8 cellular contexts compared by ENCODE assay signal in the genomic region with DNA sequence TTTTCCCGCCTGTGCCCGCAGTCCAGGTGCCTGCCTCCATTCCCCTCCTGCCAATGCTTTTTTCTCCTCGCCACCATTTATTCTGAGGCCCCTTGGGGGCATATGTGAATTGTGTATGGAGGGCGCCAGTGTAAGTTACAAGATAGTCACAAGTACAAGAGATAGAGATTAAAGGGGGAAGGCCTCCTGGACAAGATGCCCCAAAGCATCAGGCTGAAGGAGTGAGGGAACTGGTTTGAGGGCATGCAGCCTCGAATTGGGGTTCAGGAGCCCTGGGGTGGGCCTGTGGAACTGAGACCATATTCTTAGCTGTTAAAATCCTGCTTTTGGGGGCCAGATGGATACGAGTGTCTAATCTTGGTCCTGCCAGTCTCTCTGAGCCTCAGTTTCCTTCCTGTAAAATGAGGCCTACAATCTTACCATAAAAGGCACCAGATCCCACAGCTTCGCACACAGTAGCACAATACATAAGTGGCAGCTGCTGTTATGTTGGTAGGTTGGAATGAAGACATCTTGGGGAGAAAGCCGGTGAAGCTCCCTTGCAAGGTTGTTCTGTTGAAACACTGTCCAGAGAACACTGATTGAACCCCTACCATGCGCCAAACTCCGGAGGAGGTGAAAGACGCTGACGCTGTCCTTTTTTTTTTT. TPM values are rescaled to one million over a fixed set of nuclear protein-coding genes. Genes with fewer than 3 reads are reported as not detected.
DNase-seq lines count a peak whose midpoint lies in the region; ATAC-seq and TF ChIP-seq lines count a peak whose summit lies in the region.

No MANE protein-coding gene starts in this region.

- in situ Hi-C loops in GM23248 (cut with MboI): loop anchor here (25.0 kb wide), 1 partner anchor 974 kb away; no protein-coding TSS in a partner anchor

- H3K4me1 ChIP-seq in GM23248 (ENCODE audit: insufficient read depth): 0 out of 2 replicates have a peak, but pooled peaks cover 6% of the 10 kb centered on the region
- H3K4me1 ChIP-seq in PC-3 (ENCODE audit: insufficient read depth, low read length): peaks cover 41% of the 10 kb centered on the region
- H3K4me1 ChIP-seq in spleen: peaks cover 0 to 31% (median 27%) of the 10 kb centered on the region in 6 donors

- H3K9ac ChIP-seq in GM23248 (no peak overlapping the region), PC-3 (ENCODE audit: low read length) (peak overlapping the region; percentile 81)

- no peak for TF ChIP-seq POLR2A in spleen (IDR thresholded peaks at IDR 0.05)
- TF ChIP-seq POLR2A in erythroblast (IDR thresholded peaks at IDR 0.05; ENCODE audit: low read length): no peak

- H3K9me3 ChIP-seq in GM23248 (ENCODE audit: low read depth) (no peaks in the 10 kb centered on the region), PC-3 (ENCODE audit: low read length) (no peaks in the 10 kb centered on the region), spleen (no peaks in the 10 kb centered on the region)

- CTCF ChIA-PET in PC-3 (lab: Charles Lee): interaction anchor here (0.7 to 6.8 kb wide), 12 partner anchors 11 to 1066 kb away, joined by 3 to 170 read pairs (median 6); no protein-coding TSS in a partner anchor

- no peak for TF ChIP-seq CTCF in PC-3 (conservative IDR thresholded peaks at IDR 0.05; ENCODE audit: low read depth, low read length)
- no peak for TF ChIP-seq CTCF in endothelial cell (IDR thresholded peaks at IDR 0.05; ENCODE audit: unreplicated experiment)
- TF ChIP-seq CTCF in spleen (IDR thresholded peaks at IDR 0.05 in 8 of 11, conservative IDR thresholded peaks at IDR 0.05 in 3 of 11): peak in 4 of 11 experiments; percentile 10 to 72 (median 28)

- H3F3A ChIP-seq in GM23248 (ENCODE audit: insufficient read depth): peaks cover 25% of the 10 kb centered on the region
- H3F3A ChIP-seq in PC-3 (ENCODE audit: low read length, unreplicated experiment): peaks cover 23% of the 10 kb centered on the region

- ATAC-seq in PC-3: no peak
- ATAC-seq in HG02678 (IDR thresholded peaks at IDR 0.05; ENCODE audit: unreplicated experiment): no peak

- H3K4me2 ChIP-seq in GM23248 (ENCODE audit: unreplicated experiment): peak overlapping the region; percentile 17
- H3K4me2 ChIP-seq in PC-3 (ENCODE audit: low read length): peak overlapping the region; percentile 93

- no peaks in the 10 kb centered on the region for H3K9me2 ChIP-seq in GM23248 (ENCODE audit: insufficient read depth)
- H3K9me2 ChIP-seq in PC-3 (replicated peaks; ENCODE audit: low read length): no peaks in the 10 kb centered on the region

- H3K4me1 Mint-ChIP-seq in endothelial cell (ENCODE audit: unreplicated experiment): peaks cover 5% of the 10 kb centered on the region

- peak overlapping the region; percentile 75 for H3K4me3 Mint-ChIP-seq in endothelial cell (ENCODE audit: unreplicated experiment)

- H3K36me3 ChIP-seq in GM23248 (ENCODE audit: low read depth): peaks cover 9% of the 10 kb centered on the region
- H3K36me3 ChIP-seq in PC-3 (ENCODE audit: low read depth, low read length): peaks cover 17% of the 10 kb centered on the region
- peaks cover 0 to 21% (median 15%) of the 10 kb centered on the region in 6 donors for H3K36me3 ChIP-seq in spleen

- H3K27ac ChIP-seq in GM23248 (no peak overlapping the region), PC-3 (ENCODE audit: low read length) (no peak overlapping the region), spleen (peak overlapping the region in 7 of 8 donors; percentile 70 to 91 (median 87))

- peaks cover 16% of the 10 kb centered on the region for H3K27me3 Mint-ChIP-seq in endothelial cell (ENCODE audit: unreplicated experiment)

- peak overlapping the region; percentile 81 for H2AFZ ChIP-seq in GM23248
- peak overlapping the region; percentile 62 for H2AFZ ChIP-seq in PC-3 (ENCODE audit: low read length)

- H3K4me3 ChIP-seq in GM23248 (0 out of 2 replicates have a peak overlapping the region, but pooled peaks have one; percentile 71), PC-3 (ENCODE audit: low read length) (no peak overlapping the region; the same call in 1 of the 2 replicates), spleen (peak overlapping the region in 6 of 8 donors; percentile 68 to 90 (median 82))

- no peaks in the 10 kb centered on the region for H3K27me3 ChIP-seq in GM23248 (replicated peaks; ENCODE audit: insufficient read depth)
- no peaks in the 10 kb centered on the region for H3K27me3 ChIP-seq in PC-3 (ENCODE audit: low read length)
- H3K27me3 ChIP-seq in spleen (replicated peaks in 1 of 7): no peaks in the 10 kb centered on the region

- DNase-seq in GM23248 (no peak), PC-3 (no peak), endothelial cell (ENCODE audit: low spot score) (no peak), spleen (no peak), SKM-1 (lab: John Stamatoyannopoulos, UW; ENCODE audit: unreplicated experiment) (no peak), erythroblast (lab: John Stamatoyannopoulos, UW) (no peak), EL (no peak)

- H3K9me3 Mint-ChIP-seq in endothelial cell (ENCODE audit: unreplicated experiment): no peaks in the 10 kb centered on the region

- POLR2A ChIA-PET in PC-3 (lab: Charles Lee; ENCODE audit: unreplicated experiment): interaction anchor here (0.5 kb wide), 1 partner anchor 121 kb away, joined by 3 read pairs; no protein-coding TSS in a partner anchor

- WGBS in GM23248 (ENCODE audit: low coverage in 1 of 2, low lambda C conversion rate in 2 of 2, missing lambda C conversion rate in 2 of 2), 2 experiments: 54 to 56% methylated on average over 12 of the region's 12 CpGs
- WGBS in spleen, 5 donors: 41 to 54% (median 50%) methylated on average over 12 of the region's 12 CpGs

- no TSS peak for BruUV-seq in PC-3 (replicated peaks; lab: Mats Ljungman, UMichigan)

- H3K79me2 ChIP-seq in GM23248 (ENCODE audit: insufficient read depth) (0 out of 2 replicates have a peak, but pooled peaks cover 4% of the 10 kb centered on the region), PC-3 (ENCODE audit: low read length) (peaks cover 17% of the 10 kb centered on the region)

- H4K20me1 ChIP-seq in GM23248 (ENCODE audit: insufficient read depth): no peaks in the 10 kb centered on the region
- peaks cover 17% of the 10 kb centered on the region for H4K20me1 ChIP-seq in PC-3 (ENCODE audit: low read length)

- intact Hi-C loops in PC-3 (cut with micrococcal nuclease): loop anchor here (1.0 to 10.0 kb wide), 5 partner anchors 48 to 992 kb away; no protein-coding TSS in a partner anchor
- intact Hi-C loops in spleen (cut with DNase I; ENCODE audit: low total_unique reads): loop anchor here (10.0 kb wide), 2 partner anchors 52 to 992 kb away; no protein-coding TSS in a partner anchor

- H3K36me3 Mint-ChIP-seq in endothelial cell (ENCODE audit: low read depth, unreplicated experiment): peaks cover 12% of the 10 kb centered on the region

- no peak overlapping the region for H3K27ac Mint-ChIP-seq in endothelial cell (ENCODE audit: unreplicated experiment)

RNA-seq across cellular contexts. Expression of a gene that starts 0.5 kb away (rescaled TPM):
- 12.6 and 38.3 TPM in 2 replicates for total RNA-seq in GM23248 (2014; rRNA removed; shearing (Covaris generic))
- polyA plus RNA-seq in GM23248 (2016; fragmentation: Nextera tagmentation; extraction: Ambion mirVana): 8.8 and 9.3 TPM in 2 replicates
- total RNA-seq in PC-3 (2014; rRNA removed): 183 and 214 TPM in 2 replicates
- 8.9 TPM for total RNA-seq in endothelial cell (ENCODE audit: unreplicated experiment)
- 10 to 100 TPM; 14.2 to 26.3 (median 18.0) TPM for total RNA-seq in spleen
- polyA plus RNA-seq in spleen: 10 to 100 TPM; 32.9 to 57.4 (median 36.0) TPM

RNA-seq across cellular contexts. Expression of a gene that starts 25.7 kb away (rescaled TPM):
- total RNA-seq in GM23248 (2014; rRNA removed; shearing (Covaris generic)): 145 and 147 TPM in 2 replicates
- polyA plus RNA-seq in GM23248 (2016; fragmentation: Nextera tagmentation; extraction: Ambion mirVana) (259 and 268 TPM in 2 replicates), spleen (10 to 100 TPM; 62.0 to 81.9 (median 78.7) TPM)
- total RNA-seq in PC-3 (2014; rRNA removed) (463 and 542 TPM in 2 replicates), endothelial cell (ENCODE audit: unreplicated experiment) (178 TPM), spleen (100 to 1,000 TPM in 3 of 7 donors, 10 to 100 TPM in 4; 67.8 to 108 (median 94.4) TPM)

Comparison
In these comparisons a context has a peak if more than half of its experiments do, and no peak if none do; other contexts are left out.
1. H3K27ac ChIP-seq: peak in spleen (7 of 8); none in GM23248 (single experiment) and PC-3 (single experiment).